ENCODE assay signal across 1 cellular context in the genomic region with DNA sequence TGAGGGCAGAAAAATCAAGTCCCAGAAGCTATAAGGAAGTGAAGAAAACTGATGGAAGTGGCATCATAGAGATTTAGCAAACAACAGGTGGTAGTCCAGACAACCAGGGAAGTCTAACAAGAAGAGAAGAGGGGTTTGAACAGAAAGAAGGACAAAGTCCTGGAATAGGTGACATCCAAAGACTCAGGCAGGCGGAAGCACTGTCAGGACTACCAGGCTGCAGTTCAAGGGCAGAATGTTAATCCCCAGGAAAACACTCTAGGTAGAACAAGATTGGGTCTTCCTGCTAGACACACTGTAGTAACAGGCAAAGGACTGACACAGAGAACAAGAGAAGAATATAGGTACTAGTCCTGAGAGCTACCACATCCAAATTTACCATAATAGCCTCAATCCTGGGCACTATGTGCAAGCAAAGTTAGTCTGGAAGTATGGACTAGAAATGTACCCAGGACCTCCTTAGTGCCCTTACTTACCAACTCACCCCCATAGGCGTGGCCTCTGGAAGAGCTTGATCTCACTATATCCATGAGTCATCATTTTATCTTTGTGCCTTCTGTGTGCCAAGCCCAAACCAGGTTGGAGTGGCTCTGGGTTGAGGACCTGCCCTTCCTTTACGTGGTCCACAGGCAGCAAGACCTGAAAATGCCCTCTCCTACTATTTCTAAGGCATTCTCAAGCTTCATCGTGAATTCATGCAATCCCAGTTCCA.
TF ChIP-seq lines count a peak whose summit lies in the region.

No MANE protein-coding gene starts in this region.

TF ChIP-seq in HepG2, 621 proteins besides CTCF, POLR2A, EP300 and RAD21 (continued from another document and continues in another):
- TF ChIP-seq, protein P1, sequence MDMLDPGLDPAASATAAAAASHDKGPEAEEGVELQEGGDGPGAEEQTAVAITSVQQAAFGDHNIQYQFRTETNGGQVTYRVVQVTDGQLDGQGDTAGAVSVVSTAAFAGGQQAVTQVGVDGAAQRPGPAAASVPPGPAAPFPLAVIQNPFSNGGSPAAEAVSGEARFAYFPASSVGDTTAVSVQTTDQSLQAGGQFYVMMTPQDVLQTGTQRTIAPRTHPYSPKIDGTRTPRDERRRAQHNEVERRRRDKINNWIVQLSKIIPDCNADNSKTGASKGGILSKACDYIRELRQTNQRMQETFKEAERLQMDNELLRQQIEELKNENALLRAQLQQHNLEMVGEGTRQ (IDR thresholded peaks at IDR 0.05; ENCODE audit: low read depth, low read length) = no peak
- TF ChIP-seq, protein P1 (CRISPR knock-in tag; IDR thresholded peaks at IDR 0.05; ENCODE audit: borderline replicate concordance) = no peak
- TF ChIP-seq BRD4 (CRISPR knock-in tag; IDR thresholded peaks at IDR 0.05) (no peak), ZNF552 (CRISPR knock-in tag; IDR thresholded peaks at IDR 0.05; ENCODE audit: borderline replicate concordance) (no peak), ZNF101 (CRISPR knock-in tag; IDR thresholded peaks at IDR 0.05; ENCODE audit: borderline replicate concordance, low read depth) (no peak), FOXK2 (IDR thresholded peaks at IDR 0.05) (no peak), KMT2B (CRISPR knock-in tag; IDR thresholded peaks at IDR 0.05) (peak; percentile 28; the same call in 1 of the 2 replicates), ZNF772 (CRISPR knock-in tag; IDR thresholded peaks at IDR 0.05) (no peak), RBM22 (optimal IDR thresholded peaks at IDR 0.05; ENCODE audit: low read length) (no peak), ATF7 (IDR thresholded peaks at IDR 0.05) (peak; percentile 25; the same call in 1 of the 2 replicates), ATF7 (CRISPR knock-in tag; IDR thresholded peaks at IDR 0.05) (no peak), RBFOX2 (IDR thresholded peaks at IDR 0.05; ENCODE audit: low read depth, low read length) (no peak), HHEX (CRISPR knock-in tag; IDR thresholded peaks at IDR 0.05) (peak; percentile 39; the same call in 1 of the 2 replicates), ZNF652 (CRISPR knock-in tag; IDR thresholded peaks at IDR 0.05; ENCODE audit: borderline replicate concordance, low read depth) (peak; percentile 22; the same call in 1 of the 2 replicates), ZNF34 (CRISPR knock-in tag; IDR thresholded peaks at IDR 0.05; ENCODE audit: borderline replicate concordance) (0 out of 2 replicates have a peak, but pooled peaks have one; percentile 24), DPF2 (CRISPR knock-in tag; IDR thresholded peaks at IDR 0.05; ENCODE audit: borderline replicate concordance, low read depth) (peak; percentile 77), SETDB1 (CRISPR knock-in tag; IDR thresholded peaks at IDR 0.05; ENCODE audit: borderline replicate concordance) (no peak), ZNF546 (CRISPR knock-in tag; conservative IDR thresholded peaks at IDR 0.05) (no peak), THYN1 (CRISPR knock-in tag; IDR thresholded peaks at IDR 0.05; ENCODE audit: borderline replicate concordance, low read depth) (no peak), SIN3A (IDR thresholded peaks at IDR 0.05; ENCODE audit: borderline replicate concordance, low read depth, low read length) (peak; percentile 53; the same call in 1 of the 2 replicates), ZNF558 (CRISPR knock-in tag; IDR thresholded peaks at IDR 0.05; ENCODE audit: borderline replicate concordance) (no peak), ZNF136 (CRISPR knock-in tag; IDR thresholded peaks at IDR 0.05; ENCODE audit: low read depth) (no peak)
- TF ChIP-seq, protein P2, sequence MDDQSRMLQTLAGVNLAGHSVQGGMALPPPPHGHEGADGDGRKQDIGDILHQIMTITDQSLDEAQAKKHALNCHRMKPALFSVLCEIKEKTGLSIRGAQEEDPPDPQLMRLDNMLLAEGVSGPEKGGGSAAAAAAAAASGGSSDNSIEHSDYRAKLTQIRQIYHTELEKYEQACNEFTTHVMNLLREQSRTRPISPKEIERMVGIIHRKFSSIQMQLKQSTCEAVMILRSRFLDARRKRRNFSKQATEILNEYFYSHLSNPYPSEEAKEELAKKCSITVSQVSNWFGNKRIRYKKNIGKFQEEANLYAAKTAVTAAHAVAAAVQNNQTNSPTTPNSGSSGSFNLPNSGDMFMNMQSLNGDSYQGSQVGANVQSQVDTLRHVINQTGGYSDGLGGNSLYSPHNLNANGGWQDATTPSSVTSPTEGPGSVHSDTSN (CRISPR knock-in tag; IDR thresholded peaks at IDR 0.05; ENCODE audit: borderline replicate concordance) = no peak
- TF ChIP-seq, protein P3, sequence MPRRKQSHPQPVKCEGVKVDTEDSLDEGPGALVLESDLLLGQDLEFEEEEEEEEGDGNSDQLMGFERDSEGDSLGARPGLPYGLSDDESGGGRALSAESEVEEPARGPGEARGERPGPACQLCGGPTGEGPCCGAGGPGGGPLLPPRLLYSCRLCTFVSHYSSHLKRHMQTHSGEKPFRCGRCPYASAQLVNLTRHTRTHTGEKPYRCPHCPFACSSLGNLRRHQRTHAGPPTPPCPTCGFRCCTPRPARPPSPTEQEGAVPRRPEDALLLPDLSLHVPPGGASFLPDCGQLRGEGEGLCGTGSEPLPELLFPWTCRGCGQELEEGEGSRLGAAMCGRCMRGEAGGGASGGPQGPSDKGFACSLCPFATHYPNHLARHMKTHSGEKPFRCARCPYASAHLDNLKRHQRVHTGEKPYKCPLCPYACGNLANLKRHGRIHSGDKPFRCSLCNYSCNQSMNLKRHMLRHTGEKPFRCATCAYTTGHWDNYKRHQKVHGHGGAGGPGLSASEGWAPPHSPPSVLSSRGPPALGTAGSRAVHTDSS (CRISPR knock-in tag; conservative IDR thresholded peaks at IDR 0.05) = no peak
- TF ChIP-seq, protein P4, sequence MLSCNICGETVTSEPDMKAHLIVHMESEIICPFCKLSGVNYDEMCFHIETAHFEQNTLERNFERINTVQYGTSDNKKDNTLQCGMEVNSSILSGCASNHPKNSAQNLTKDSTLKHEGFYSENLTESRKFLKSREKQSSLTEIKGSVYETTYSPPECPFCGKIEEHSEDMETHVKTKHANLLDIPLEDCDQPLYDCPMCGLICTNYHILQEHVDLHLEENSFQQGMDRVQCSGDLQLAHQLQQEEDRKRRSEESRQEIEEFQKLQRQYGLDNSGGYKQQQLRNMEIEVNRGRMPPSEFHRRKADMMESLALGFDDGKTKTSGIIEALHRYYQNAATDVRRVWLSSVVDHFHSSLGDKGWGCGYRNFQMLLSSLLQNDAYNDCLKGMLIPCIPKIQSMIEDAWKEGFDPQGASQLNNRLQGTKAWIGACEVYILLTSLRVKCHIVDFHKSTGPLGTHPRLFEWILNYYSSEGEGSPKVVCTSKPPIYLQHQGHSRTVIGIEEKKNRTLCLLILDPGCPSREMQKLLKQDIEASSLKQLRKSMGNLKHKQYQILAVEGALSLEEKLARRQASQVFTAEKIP (CRISPR knock-in tag; IDR thresholded peaks at IDR 0.05; ENCODE audit: borderline replicate concordance) = no peak
- TF ChIP-seq, protein P5, sequence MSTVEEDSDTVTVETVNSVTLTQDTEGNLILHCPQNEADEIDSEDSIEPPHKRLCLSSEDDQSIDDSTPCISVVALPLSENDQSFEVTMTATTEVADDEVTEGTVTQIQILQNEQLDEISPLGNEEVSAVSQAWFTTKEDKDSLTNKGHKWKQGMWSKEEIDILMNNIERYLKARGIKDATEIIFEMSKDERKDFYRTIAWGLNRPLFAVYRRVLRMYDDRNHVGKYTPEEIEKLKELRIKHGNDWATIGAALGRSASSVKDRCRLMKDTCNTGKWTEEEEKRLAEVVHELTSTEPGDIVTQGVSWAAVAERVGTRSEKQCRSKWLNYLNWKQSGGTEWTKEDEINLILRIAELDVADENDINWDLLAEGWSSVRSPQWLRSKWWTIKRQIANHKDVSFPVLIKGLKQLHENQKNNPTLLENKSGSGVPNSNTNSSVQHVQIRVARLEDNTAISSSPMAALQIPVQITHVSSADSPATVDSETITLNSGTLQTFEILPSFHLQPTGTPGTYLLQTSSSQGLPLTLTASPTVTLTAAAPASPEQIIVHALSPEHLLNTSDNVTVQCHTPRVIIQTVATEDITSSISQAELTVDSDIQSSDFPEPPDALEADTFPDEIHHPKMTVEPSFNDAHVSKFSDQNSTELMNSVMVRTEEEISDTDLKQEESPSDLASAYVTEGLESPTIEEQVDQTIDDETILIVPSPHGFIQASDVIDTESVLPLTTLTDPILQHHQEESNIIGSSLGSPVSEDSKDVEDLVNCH (CRISPR knock-in tag; IDR thresholded peaks at IDR 0.05) = no peak; the same call in 1 of the 2 replicates
- TF ChIP-seq, protein P6, sequence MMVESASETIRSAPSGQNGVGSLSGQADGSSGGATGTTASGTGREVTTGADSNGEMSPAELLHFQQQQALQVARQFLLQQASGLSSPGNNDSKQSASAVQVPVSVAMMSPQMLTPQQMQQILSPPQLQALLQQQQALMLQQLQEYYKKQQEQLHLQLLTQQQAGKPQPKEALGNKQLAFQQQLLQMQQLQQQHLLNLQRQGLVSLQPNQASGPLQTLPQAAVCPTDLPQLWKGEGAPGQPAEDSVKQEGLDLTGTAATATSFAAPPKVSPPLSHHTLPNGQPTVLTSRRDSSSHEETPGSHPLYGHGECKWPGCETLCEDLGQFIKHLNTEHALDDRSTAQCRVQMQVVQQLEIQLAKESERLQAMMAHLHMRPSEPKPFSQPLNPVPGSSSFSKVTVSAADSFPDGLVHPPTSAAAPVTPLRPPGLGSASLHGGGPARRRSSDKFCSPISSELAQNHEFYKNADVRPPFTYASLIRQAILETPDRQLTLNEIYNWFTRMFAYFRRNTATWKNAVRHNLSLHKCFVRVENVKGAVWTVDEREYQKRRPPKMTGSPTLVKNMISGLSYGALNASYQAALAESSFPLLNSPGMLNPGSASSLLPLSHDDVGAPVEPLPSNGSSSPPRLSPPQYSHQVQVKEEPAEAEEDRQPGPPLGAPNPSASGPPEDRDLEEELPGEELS (CRISPR knock-in tag; IDR thresholded peaks at IDR 0.05) = peak; percentile 83
- TF ChIP-seq, protein P7, sequence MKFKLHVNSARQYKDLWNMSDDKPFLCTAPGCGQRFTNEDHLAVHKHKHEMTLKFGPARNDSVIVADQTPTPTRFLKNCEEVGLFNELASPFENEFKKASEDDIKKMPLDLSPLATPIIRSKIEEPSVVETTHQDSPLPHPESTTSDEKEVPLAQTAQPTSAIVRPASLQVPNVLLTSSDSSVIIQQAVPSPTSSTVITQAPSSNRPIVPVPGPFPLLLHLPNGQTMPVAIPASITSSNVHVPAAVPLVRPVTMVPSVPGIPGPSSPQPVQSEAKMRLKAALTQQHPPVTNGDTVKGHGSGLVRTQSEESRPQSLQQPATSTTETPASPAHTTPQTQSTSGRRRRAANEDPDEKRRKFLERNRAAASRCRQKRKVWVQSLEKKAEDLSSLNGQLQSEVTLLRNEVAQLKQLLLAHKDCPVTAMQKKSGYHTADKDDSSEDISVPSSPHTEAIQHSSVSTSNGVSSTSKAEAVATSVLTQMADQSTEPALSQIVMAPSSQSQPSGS (CRISPR knock-in tag; IDR thresholded peaks at IDR 0.05) = 0 out of 2 replicates have a peak, but pooled peaks have one; percentile 69
- TF ChIP-seq, protein P8, sequence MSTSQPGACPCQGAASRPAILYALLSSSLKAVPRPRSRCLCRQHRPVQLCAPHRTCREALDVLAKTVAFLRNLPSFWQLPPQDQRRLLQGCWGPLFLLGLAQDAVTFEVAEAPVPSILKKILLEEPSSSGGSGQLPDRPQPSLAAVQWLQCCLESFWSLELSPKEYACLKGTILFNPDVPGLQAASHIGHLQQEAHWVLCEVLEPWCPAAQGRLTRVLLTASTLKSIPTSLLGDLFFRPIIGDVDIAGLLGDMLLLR (CRISPR knock-in tag; IDR thresholded peaks at IDR 0.05) = no peak
- TF ChIP-seq, protein P9, sequence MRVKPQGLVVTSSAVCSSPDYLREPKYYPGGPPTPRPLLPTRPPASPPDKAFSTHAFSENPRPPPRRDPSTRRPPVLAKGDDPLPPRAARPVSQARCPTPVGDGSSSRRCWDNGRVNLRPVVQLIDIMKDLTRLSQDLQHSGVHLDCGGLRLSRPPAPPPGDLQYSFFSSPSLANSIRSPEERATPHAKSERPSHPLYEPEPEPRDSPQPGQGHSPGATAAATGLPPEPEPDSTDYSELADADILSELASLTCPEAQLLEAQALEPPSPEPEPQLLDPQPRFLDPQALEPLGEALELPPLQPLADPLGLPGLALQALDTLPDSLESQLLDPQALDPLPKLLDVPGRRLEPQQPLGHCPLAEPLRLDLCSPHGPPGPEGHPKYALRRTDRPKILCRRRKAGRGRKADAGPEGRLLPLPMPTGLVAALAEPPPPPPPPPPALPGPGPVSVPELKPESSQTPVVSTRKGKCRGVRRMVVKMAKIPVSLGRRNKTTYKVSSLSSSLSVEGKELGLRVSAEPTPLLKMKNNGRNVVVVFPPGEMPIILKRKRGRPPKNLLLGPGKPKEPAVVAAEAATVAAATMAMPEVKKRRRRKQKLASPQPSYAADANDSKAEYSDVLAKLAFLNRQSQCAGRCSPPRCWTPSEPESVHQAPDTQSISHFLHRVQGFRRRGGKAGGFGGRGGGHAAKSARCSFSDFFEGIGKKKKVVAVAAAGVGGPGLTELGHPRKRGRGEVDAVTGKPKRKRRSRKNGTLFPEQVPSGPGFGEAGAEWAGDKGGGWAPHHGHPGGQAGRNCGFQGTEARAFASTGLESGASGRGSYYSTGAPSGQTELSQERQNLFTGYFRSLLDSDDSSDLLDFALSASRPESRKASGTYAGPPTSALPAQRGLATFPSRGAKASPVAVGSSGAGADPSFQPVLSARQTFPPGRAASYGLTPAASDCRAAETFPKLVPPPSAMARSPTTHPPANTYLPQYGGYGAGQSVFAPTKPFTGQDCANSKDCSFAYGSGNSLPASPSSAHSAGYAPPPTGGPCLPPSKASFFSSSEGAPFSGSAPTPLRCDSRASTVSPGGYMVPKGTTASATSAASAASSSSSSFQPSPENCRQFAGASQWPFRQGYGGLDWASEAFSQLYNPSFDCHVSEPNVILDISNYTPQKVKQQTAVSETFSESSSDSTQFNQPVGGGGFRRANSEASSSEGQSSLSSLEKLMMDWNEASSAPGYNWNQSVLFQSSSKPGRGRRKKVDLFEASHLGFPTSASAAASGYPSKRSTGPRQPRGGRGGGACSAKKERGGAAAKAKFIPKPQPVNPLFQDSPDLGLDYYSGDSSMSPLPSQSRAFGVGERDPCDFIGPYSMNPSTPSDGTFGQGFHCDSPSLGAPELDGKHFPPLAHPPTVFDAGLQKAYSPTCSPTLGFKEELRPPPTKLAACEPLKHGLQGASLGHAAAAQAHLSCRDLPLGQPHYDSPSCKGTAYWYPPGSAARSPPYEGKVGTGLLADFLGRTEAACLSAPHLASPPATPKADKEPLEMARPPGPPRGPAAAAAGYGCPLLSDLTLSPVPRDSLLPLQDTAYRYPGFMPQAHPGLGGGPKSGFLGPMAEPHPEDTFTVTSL (CRISPR knock-in tag; IDR thresholded peaks at IDR 0.05; ENCODE audit: borderline replicate concordance) = peak; percentile 92; the same call in 1 of the 2 replicates
- TF ChIP-seq, protein P10, sequence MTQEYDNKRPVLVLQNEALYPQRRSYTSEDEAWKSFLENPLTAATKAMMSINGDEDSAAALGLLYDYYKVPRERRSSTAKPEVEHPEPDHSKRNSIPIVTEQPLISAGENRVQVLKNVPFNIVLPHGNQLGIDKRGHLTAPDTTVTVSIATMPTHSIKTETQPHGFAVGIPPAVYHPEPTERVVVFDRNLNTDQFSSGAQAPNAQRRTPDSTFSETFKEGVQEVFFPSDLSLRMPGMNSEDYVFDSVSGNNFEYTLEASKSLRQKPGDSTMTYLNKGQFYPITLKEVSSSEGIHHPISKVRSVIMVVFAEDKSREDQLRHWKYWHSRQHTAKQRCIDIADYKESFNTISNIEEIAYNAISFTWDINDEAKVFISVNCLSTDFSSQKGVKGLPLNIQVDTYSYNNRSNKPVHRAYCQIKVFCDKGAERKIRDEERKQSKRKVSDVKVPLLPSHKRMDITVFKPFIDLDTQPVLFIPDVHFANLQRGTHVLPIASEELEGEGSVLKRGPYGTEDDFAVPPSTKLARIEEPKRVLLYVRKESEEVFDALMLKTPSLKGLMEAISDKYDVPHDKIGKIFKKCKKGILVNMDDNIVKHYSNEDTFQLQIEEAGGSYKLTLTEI (CRISPR knock-in tag; conservative IDR thresholded peaks at IDR 0.05) = no peak
